In the genomic region with DNA sequence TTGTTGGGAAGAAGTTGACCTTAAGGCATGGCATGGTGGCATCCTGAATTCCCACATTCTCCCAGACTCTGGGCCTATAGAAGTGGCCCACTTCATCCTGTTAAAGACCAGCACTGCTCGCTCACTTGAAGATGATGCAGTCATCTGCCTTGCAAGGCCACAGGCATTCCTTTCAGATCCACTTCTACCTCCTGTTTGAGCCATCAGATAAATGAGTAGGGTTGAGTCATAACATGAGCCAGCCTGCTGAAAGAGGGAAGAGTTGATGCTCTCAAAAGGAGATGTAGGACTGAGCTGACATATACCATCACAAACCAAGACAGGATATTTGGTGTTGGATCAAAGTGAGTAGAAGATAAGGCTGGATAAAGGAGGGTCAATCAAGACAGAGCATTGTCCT, we compare ENCODE assay signal across 1 cellular context.
TF ChIP-seq lines count a peak whose summit lies in the region.

No MANE protein-coding gene starts in this region.

TF ChIP-seq in K562, 482 proteins besides CTCF, POLR2A, EP300 and RAD21 (continued from another document):
- TF ChIP-seq ARID1B (IDR thresholded peaks at IDR 0.05) (peak; percentile 74), BCOR (IDR thresholded peaks at IDR 0.05) (no peak), HDAC1 (IDR thresholded peaks at IDR 0.05) (no peak), ATF3 (IDR thresholded peaks at IDR 0.05) (peak; percentile 90), ATF3 (CRISPR knock-in tag; conservative IDR thresholded peaks at IDR 0.05) (no peak), SMARCE1 (IDR thresholded peaks at IDR 0.05) (peak; percentile 56; the same call in 1 of the 2 replicates), RCOR1 (IDR thresholded peaks at IDR 0.05; ENCODE audit: borderline replicate concordance in 1 of 2, low read depth in 2 of 2, low read length in 2 of 2) (peak in 1 of 2 experiments; percentile 82; a peak in 2 of 4 replicates), CEBPG (CRISPR knock-in tag; IDR thresholded peaks at IDR 0.05) (peak; percentile 65), CEBPG (tag; conservative IDR thresholded peaks at IDR 0.05 in 1 of 2, IDR thresholded peaks at IDR 0.05 in 1 of 2) (no peak), ZNF780A (CRISPR knock-in tag; IDR thresholded peaks at IDR 0.05) (no peak), EHMT2 (IDR thresholded peaks at IDR 0.05) (peak; percentile 91), ZEB2 (IDR thresholded peaks at IDR 0.05) (peak; percentile 59; the same call in 1 of the 2 replicates), CTBP1 (IDR thresholded peaks at IDR 0.05; ENCODE audit: borderline replicate concordance) (peak; percentile 97), SMARCA4 (IDR thresholded peaks at IDR 0.05) (peak; percentile 75), MNT (conservative IDR thresholded peaks at IDR 0.05) (no peak), DPF2 (IDR thresholded peaks at IDR 0.05) (peak; percentile 87), FOS (IDR thresholded peaks at IDR 0.05; ENCODE audit: extremely low read depth, insufficient read length) (peak; percentile 33), ZNF253 (CRISPR knock-in tag; conservative IDR thresholded peaks at IDR 0.05) (no peak), TEAD4 (IDR thresholded peaks at IDR 0.05; ENCODE audit: low read length) (peak; percentile 39; the same call in 1 of the 2 replicates), TEAD4 (CRISPR knock-in tag; IDR thresholded peaks at IDR 0.05; ENCODE audit: borderline replicate concordance) (no peak), PKNOX1 (IDR thresholded peaks at IDR 0.05) (0 out of 2 replicates have a peak, but pooled peaks have one; percentile 11), KDM1A (IDR thresholded peaks at IDR 0.05) (0 out of 4 replicates have a peak, but pooled peaks of 1 of the 2 experiments have one; percentile 24), MEIS2 (IDR thresholded peaks at IDR 0.05; ENCODE audit: partially characterized antibody) (peak; percentile 39), NFE2 (IDR thresholded peaks at IDR 0.05; ENCODE audit: low read depth) (0 out of 2 replicates have a peak, but pooled peaks have one; percentile 11), ZNF717 (CRISPR knock-in tag; IDR thresholded peaks at IDR 0.05) (no peak), JUN (IDR thresholded peaks at IDR 0.05; ENCODE audit: borderline replicate concordance, low read depth, low read length) (peak; percentile 84), JUN (CRISPR knock-in tag; IDR thresholded peaks at IDR 0.05; ENCODE audit: borderline replicate concordance) (no peak), HDAC2 (IDR thresholded peaks at IDR 0.05) (peak; percentile 60; the same call in 1 of the 2 replicates), ZKSCAN1 (IDR thresholded peaks at IDR 0.05; ENCODE audit: low read depth, low read length) (no peak), JUND (IDR thresholded peaks at IDR 0.05; ENCODE audit: borderline replicate concordance, low read depth, low read length) (peak; percentile 94), JUND (tag; IDR thresholded peaks at IDR 0.05; ENCODE audit: borderline replicate concordance, low read depth, low read length) (peak; percentile 92; the same call in 2 of the 3 replicates), ZNF449 (CRISPR knock-in tag; IDR thresholded peaks at IDR 0.05) (no peak), SMAD3 (CRISPR knock-in tag; conservative IDR thresholded peaks at IDR 0.05) (no peak), JUNB (CRISPR knock-in tag; conservative IDR thresholded peaks at IDR 0.05) (0 out of 2 replicates have a peak, but pooled peaks have one; percentile 39), FOSL1 (tag; conservative IDR thresholded peaks at IDR 0.05) (peak; percentile 94), CEBPB (tag; IDR thresholded peaks at IDR 0.05) (peak; percentile 22; the same call in 1 of the 2 replicates)
- TF ChIP-seq, protein P1, sequence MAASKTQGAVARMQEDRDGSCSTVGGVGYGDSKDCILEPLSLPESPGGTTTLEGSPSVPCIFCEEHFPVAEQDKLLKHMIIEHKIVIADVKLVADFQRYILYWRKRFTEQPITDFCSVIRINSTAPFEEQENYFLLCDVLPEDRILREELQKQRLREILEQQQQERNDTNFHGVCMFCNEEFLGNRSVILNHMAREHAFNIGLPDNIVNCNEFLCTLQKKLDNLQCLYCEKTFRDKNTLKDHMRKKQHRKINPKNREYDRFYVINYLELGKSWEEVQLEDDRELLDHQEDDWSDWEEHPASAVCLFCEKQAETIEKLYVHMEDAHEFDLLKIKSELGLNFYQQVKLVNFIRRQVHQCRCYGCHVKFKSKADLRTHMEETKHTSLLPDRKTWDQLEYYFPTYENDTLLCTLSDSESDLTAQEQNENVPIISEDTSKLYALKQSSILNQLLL (CRISPR knock-in tag; IDR thresholded peaks at IDR 0.05; ENCODE audit: borderline replicate concordance) = no peak
TF ChIP-seq in K562: peak in this region for 23.
